ENCODE assay signal across 8 cellular contexts in genomic region chr15:43826508-43827286, GRCh38. TPM values are rescaled to one million over a fixed set of nuclear protein-coding genes. Genes with fewer than 3 reads are reported as not detected.
A peak's percentile ranks its signal among the peaks of the same experiment; 100 is the strongest.
DNase-seq lines count a peak whose midpoint lies in the region; ATAC-seq and TF ChIP-seq lines count a peak whose summit lies in the region.
"Not testable (repeated sequence)": the region's sequence is repeated elsewhere in the genome, so short reads cannot be mapped to it uniquely, and the experiment has no call there.

WDR76 (plus strand) TSS chr15:43827002; CDS start chr15:43827033, 31 bp downstream.

- peak within 1 kb of the TSS; percentile 76 for H3K4me3 ChIP-seq in GM12864 (ENCODE audit: low read depth, low read length)
- H3K4me3 ChIP-seq in thyroid gland (replicated peaks in 1 of 3): peak within 1 kb of the TSS in 2 of 3 donors; percentile 32 to 38

- H3K9me3 ChIP-seq in thyroid gland: not testable (repeated sequence)

- ATAC-seq in HG02885 (IDR thresholded peaks at IDR 0.05; ENCODE audit: poor library complexity, unreplicated experiment) (peak; percentile 70), left cardiac atrium (peak; percentile 85 to 88)

- 7 to 12% methylated on average over 31 to 40 of the region's 46 CpGs for WGBS in thyroid gland, 2 donors

- H3K4me1 ChIP-seq in thyroid gland: peaks cover 16 to 29% of the 10 kb centered on the region in 2 donors

- H3K27me3 ChIP-seq in thyroid gland: not testable (repeated sequence)

- TF ChIP-seq CTCF in GM12864 (IDR thresholded peaks at IDR 0.05; ENCODE audit: low read depth, low read length, missing control alignments); thyroid gland (IDR thresholded peaks at IDR 0.05): not testable (repeated sequence)

- intact Hi-C loops in left cardiac atrium (cut with DNase I); thyroid gland (cut with DNase I): not testable (repeated sequence)

- not testable (repeated sequence) for H3K36me3 ChIP-seq in thyroid gland

- DNase-seq in GM12864 (ENCODE audit: low read depth) (peak; percentile 61), NCI-H1930 (lab: John Stamatoyannopoulos, UW) (peak; percentile 50 to 67), T-helper 2 cell (peak; percentile 56 to 91 (median 64)), amniotic epithelial cell (ENCODE audit: low read depth) (peak; percentile 73), left cardiac atrium (peak; percentile 86), pons (ENCODE audit: low spot score) (peak; percentile 43), thyroid gland (peak; percentile 77 to 78)

- peak within 1 kb of the TSS; percentile 8 to 29 (median 22) for H3K27ac ChIP-seq in thyroid gland

- TF ChIP-seq POLR2A in thyroid gland (IDR thresholded peaks at IDR 0.05): peak in 1 of 2 donors; percentile 37

RNA-seq across cellular contexts. Expression of gene WDR76, which starts in this region (rescaled TPM):
- total RNA-seq in left cardiac atrium (1 to 10 TPM; 1.5 to 4.3 TPM), thyroid gland (1 to 10 TPM; 1.6 to 6.6 (median 4.8) TPM)

Comparison
In these comparisons a context has a peak if more than half of its experiments do, and no peak if none do; other contexts are left out.
1. Peak in every context shown above with its lines: DNase-seq, ATAC-seq, H3K4me3 ChIP-seq and H3K27ac ChIP-seq.